Comparison of ENCODE assay signal across 34 cellular contexts in genomic region chr17:48504953-48505352, GRCh38. TPM values are rescaled to one million over a fixed set of nuclear protein-coding genes. Genes with fewer than 3 reads are reported as not detected.
DNase-seq lines count a peak whose midpoint lies in the region; TF ChIP-seq lines count a peak whose summit lies in the region.
"Had no signal": no experiment of that assay in that cellular context is flagged by ENCODE, and none has a peak within 500 bp of the region (broad histone marks: within the 10 kb centered on the region; RNA-seq: fewer than 3 reads in every experiment).

No MANE protein-coding gene starts in this region.

- intact Hi-C loops in Calu3 (cut with micrococcal nuclease; ENCODE audit: unreplicated experiment) = loop anchor here (5.0 kb wide), 1 partner anchor 37 kb away; no protein-coding TSS in a partner anchor
- intact Hi-C loops in activated T-helper 1 cell treated with anti-CD3 and anti-CD28 coated beads, Interleukin-12 subunit alpha, Interleukin-12 subunit beta, Interleukin-2, Interleukin-4 antibody, amounts not matched to agents 30 ng/mL and 10 ng/mL and 1 ng/mL, durations not matched to agents 14 hours and 24 hours and 36 hours (cut with micrococcal nuclease) = no loop called here

- peak; percentile 27 for DNase-seq in NCI-H2029 (lab: John Stamatoyannopoulos, UW)
- DNase-seq in NCI-H2029 treated with DMSO at 0.1 percent for 48 hours (lab: John Stamatoyannopoulos, UW) = no peak
- DNase-seq in Calu3 = no peak
- no peak for DNase-seq in activated T-helper 1 cell treated with anti-CD3 and anti-CD28 coated beads, Interleukin-12 subunit alpha, Interleukin-12 subunit beta, Interleukin-2, Interleukin-4 antibody, amounts not matched to agents 30 ng/mL and 10 ng/mL and 1 ng/mL, durations not matched to agents 14 hours and 24 hours and 36 hours (ENCODE audit: low spot score)
- no peak for DNase-seq in mesothelial cell of epicardium (ENCODE audit: low spot score in 2 of 2, unreplicated experiment in 2 of 2)
- DNase-seq in superior temporal gyrus (ENCODE audit: extremely low spot score) = no peak
- no peak for DNase-seq in hepatic stellate cell (ENCODE audit: low spot score)
- DNase-seq in middle frontal gyrus (ENCODE audit: extremely low spot score, low spot score) = no peak
- DNase-seq: activated CD4-positive, alpha-beta T cell treated with anti-CD3 and anti-CD28 coated beads for 4 hours; activated T-cell treated with anti-CD3 and anti-CD28 coated beads, Interleukin-2, amount 50 U/mL, for 1 hour; Caco-2; esophagus squamous epithelium; foreskin keratinocyte; GDM1; head of caudate nucleus; kidney glomerular epithelial cell; lower lobe of right lung; NCI-H1694; NCI-H524; psoas muscle; SHP77; stimulated activated CD4-positive, alpha-beta T cell treated with anti-CD3 and anti-CD28 coated beads, Interleukin-15, amount 100 ng/mL, for 24 hours; stimulated activated CD4-positive, alpha-beta T cell treated with anti-CD3 and anti-CD28 coated beads, Interleukin-4, amount 100 ng/mL, for 4 hours; upper lobe of left lung; WERI-Rb-1 had no signal

- CTCF ChIA-PET in Calu3 (lab: Charles Lee) = interaction anchor here (0.8 to 2.1 kb wide), 4 partner anchors 11 to 86 kb away, joined by 4 to 13 read pairs (median 5); no protein-coding TSS in a partner anchor

- H3K27ac Mint-ChIP-seq in Calu3 (ENCODE audit: unreplicated experiment) (peak overlapping the region; percentile 57), mesothelial cell of epicardium (peak overlapping the region; percentile 79)
- H3K27ac Mint-ChIP-seq in activated T-helper 1 cell treated with anti-CD3 and anti-CD28 coated beads, Interleukin-12 subunit alpha, Interleukin-12 subunit beta, Interleukin-2, Interleukin-4 antibody, amounts not matched to agents 30 ng/mL and 10 ng/mL and 1 ng/mL, durations not matched to agents 14 hours and 24 hours and 36 hours = peak overlapping the region; percentile 75
- H3K27ac Mint-ChIP-seq: nephron had no signal

- H3K36me3 Mint-ChIP-seq in Calu3 (ENCODE audit: insufficient read depth, unreplicated experiment) (no peaks in the 10 kb centered on the region), mesothelial cell of epicardium (no peaks in the 10 kb centered on the region)
- no peaks in the 10 kb centered on the region for H3K36me3 Mint-ChIP-seq in activated T-helper 1 cell treated with anti-CD3 and anti-CD28 coated beads, Interleukin-12 subunit alpha, Interleukin-12 subunit beta, Interleukin-2, Interleukin-4 antibody, amounts not matched to agents 30 ng/mL and 10 ng/mL and 1 ng/mL, durations not matched to agents 14 hours and 24 hours and 36 hours (ENCODE audit: low read depth)
- H3K36me3 Mint-ChIP-seq: IgD-negative memory B cell had no signal

- TF ChIP-seq CTCF in Calu3 (IDR thresholded peaks at IDR 0.05; ENCODE audit: unreplicated experiment) (no peak), mesothelial cell of epicardium (IDR thresholded peaks at IDR 0.05; ENCODE audit: unreplicated experiment) (no peak)

- peaks cover 39% of the 10 kb centered on the region for H3K27me3 Mint-ChIP-seq in Calu3 (ENCODE audit: unreplicated experiment)
- H3K27me3 Mint-ChIP-seq in activated T-helper 1 cell treated with anti-CD3 and anti-CD28 coated beads, Interleukin-12 subunit alpha, Interleukin-12 subunit beta, Interleukin-2, Interleukin-4 antibody, amounts not matched to agents 30 ng/mL and 10 ng/mL and 1 ng/mL, durations not matched to agents 14 hours and 24 hours and 36 hours (ENCODE audit: insufficient read depth) = peaks cover 10% of the 10 kb centered on the region
- H3K27me3 Mint-ChIP-seq in mesothelial cell of epicardium (ENCODE audit: low read depth) = no peaks in the 10 kb centered on the region

- H3K9me3 Mint-ChIP-seq in Calu3 (ENCODE audit: low read depth, unreplicated experiment) = no peaks in the 10 kb centered on the region
- no peaks in the 10 kb centered on the region for H3K9me3 Mint-ChIP-seq in activated T-helper 1 cell treated with anti-CD3 and anti-CD28 coated beads, Interleukin-12 subunit alpha, Interleukin-12 subunit beta, Interleukin-2, Interleukin-4 antibody, amounts not matched to agents 30 ng/mL and 10 ng/mL and 1 ng/mL, durations not matched to agents 14 hours and 24 hours and 36 hours
- H3K9me3 Mint-ChIP-seq in mesothelial cell of epicardium = no peaks in the 10 kb centered on the region
- H3K9me3 Mint-ChIP-seq: nephron had no signal

- H3K4me3 Mint-ChIP-seq in Calu3 (ENCODE audit: low read depth, unreplicated experiment) (no peak overlapping the region), mesothelial cell of epicardium (no peak overlapping the region)
- H3K4me3 Mint-ChIP-seq in activated T-helper 1 cell treated with anti-CD3 and anti-CD28 coated beads, Interleukin-12 subunit alpha, Interleukin-12 subunit beta, Interleukin-2, Interleukin-4 antibody, amounts not matched to agents 30 ng/mL and 10 ng/mL and 1 ng/mL, durations not matched to agents 14 hours and 24 hours and 36 hours = no peak overlapping the region
- H3K4me3 Mint-ChIP-seq: IgD-negative memory B cell, nephron had no signal

- BruUV-seq in Calu3 (replicated peaks; lab: Mats Ljungman, UMichigan) = no TSS peak

- H3K4me1 Mint-ChIP-seq in Calu3 (ENCODE audit: low read depth, unreplicated experiment) = peaks cover 24% of the 10 kb centered on the region
- peaks cover 40% of the 10 kb centered on the region for H3K4me1 Mint-ChIP-seq in activated T-helper 1 cell treated with anti-CD3 and anti-CD28 coated beads, Interleukin-12 subunit alpha, Interleukin-12 subunit beta, Interleukin-2, Interleukin-4 antibody, amounts not matched to agents 30 ng/mL and 10 ng/mL and 1 ng/mL, durations not matched to agents 14 hours and 24 hours and 36 hours (ENCODE audit: low read depth)
- peaks cover 60% of the 10 kb centered on the region for H3K4me1 Mint-ChIP-seq in mesothelial cell of epicardium
- H3K4me1 Mint-ChIP-seq: IgD-negative memory B cell had no signal

RNA-seq across cellular contexts. Expression of gene HOXB1, which starts 25.9 kb away (rescaled TPM):
- not detected in 2 replicates for total RNA-seq in Calu3 (2022)
- total RNA-seq in activated T-helper 1 cell treated with anti-CD3 and anti-CD28 coated beads, Interleukin-12 subunit alpha, Interleukin-12 subunit beta, Interleukin-2, Interleukin-4 antibody, amounts not matched to agents 30 ng/mL and 10 ng/mL and 1 ng/mL, durations not matched to agents 14 hours and 24 hours and 36 hours = not detected in 2 replicates
- 0.24 to 0.43 TPM (median 0.25 TPM) in 3 replicates for total RNA-seq in mesothelial cell of epicardium
- total RNA-seq: A172; activated CD8-positive, alpha-beta memory T cell treated with anti-CD3 and anti-CD28 coated beads for 36 hours; Caco-2; dermis microvascular lymphatic vessel endothelial cell; foreskin keratinocyte; HT-29; lower lobe of right lung; mononuclear cell; omental fat pad; Peyer's patch; psoas muscle; upper lobe of left lung had no signal

RNA-seq across cellular contexts. Expression of gene HOXB2, which starts 40.0 kb away (rescaled TPM):
- total RNA-seq in Calu3 (2022) (24.5 and 32.6 TPM in 2 replicates), mesothelial cell of epicardium (46.6 to 47.2 TPM (median 46.7 TPM) in 3 replicates)
- total RNA-seq in activated T-helper 1 cell treated with anti-CD3 and anti-CD28 coated beads, Interleukin-12 subunit alpha, Interleukin-12 subunit beta, Interleukin-2, Interleukin-4 antibody, amounts not matched to agents 30 ng/mL and 10 ng/mL and 1 ng/mL, durations not matched to agents 14 hours and 24 hours and 36 hours = 32.5 and 32.8 TPM in 2 replicates
